In the genomic region with DNA sequence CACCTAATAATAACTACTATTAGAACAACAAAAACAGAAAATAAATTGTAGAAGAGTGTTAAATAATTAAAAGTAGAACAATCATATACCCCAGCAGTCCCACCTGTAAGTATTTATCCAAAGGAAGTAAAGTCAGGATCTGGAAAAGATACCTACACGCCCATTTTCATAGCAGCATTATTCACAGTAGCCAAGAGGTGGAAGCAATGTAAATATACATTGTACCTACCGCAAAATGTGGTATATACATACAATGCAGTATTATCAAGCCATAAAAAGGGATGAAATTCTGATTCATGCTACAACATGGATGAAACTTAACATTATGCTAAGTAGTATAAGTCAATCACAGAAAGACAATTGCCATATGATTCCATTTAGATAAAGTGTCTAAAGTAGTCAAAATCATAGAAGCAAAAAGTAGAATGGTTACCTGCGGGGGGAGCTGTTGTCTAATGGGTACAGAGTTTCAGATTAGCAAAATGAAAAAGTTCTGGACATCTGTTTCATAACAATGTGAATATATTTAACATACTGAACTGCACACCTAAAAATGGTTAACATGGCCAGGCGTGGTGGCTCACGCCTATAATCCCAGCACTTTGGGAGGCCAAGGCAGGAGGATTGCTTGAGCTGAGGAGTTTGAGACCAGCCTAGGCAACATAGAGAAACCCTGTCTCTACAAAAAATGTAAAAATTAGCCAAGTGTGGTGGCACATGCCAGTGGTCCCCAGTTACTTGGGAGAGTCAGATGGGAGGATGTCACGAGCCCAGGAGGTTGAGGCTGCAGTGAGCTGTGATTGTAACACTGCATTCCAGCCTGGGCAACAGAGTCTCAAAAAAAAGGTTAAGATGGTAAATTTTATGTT, we compare ENCODE assay signal across 8 cellular contexts. TPM values are rescaled to one million over a fixed set of nuclear protein-coding genes. Genes with fewer than 3 reads are reported as not detected.
DNase-seq lines count a peak whose midpoint lies in the region; ATAC-seq, FAIRE-seq and TF ChIP-seq lines count a peak whose summit lies in the region.
"Had no signal": no experiment of that assay in that cellular context is flagged by ENCODE, and none has a peak within 500 bp of the region (broad histone marks: within the 10 kb centered on the region; RNA-seq: fewer than 3 reads in every experiment).

No MANE protein-coding gene starts in this region.

- in situ Hi-C loops in K562 (cut with MboI) = no loop called here

- WGBS in K562 (ENCODE audit: insufficient coverage, low coverage, missing lambda C conversion rate) = 7% methylated on average over 6 of the region's 6 CpGs

- H3K9me1 ChIP-seq in K562 (ENCODE audit: control insufficient read depth, insufficient read depth, low read length) = no peaks in the 10 kb centered on the region

- FAIRE-seq in GM12891 (lab: Jason Lieb, UNC) (peak; percentile 87), K562 (lab: Jason Lieb, UNC) (peak; percentile 37)

- H3K4me1 ChIP-seq in K562 (replicated peaks in 1 of 2; ENCODE audit: control insufficient read depth in 2 of 2, insufficient read depth in 2 of 2, low read length in 2 of 2) = peaks cover 1% of the 10 kb centered on the region in 2 experiments; a peak in 4 of 5 replicates

- peak; percentile 93 to 95 for TF ChIP-seq RAD21 in K562 (CRISPR knock-in tag; conservative IDR thresholded peaks at IDR 0.05 in 1 of 2, IDR thresholded peaks at IDR 0.05 in 1 of 2)

- no peaks in the 10 kb centered on the region for H3K27me3 ChIP-seq in K562 (ENCODE audit: control insufficient read depth in 2 of 2, insufficient read depth in 2 of 2, low read length in 2 of 2)

- POLR2A ChIA-PET in K562 (lab: Yijun Ruan, JAX) = interaction anchor here (0.6 to 0.9 kb wide), 3 partner anchors 13 to 300 kb away, joined by 3 read pairs; partner anchors contain the start of gene H2AZ2

- no peak overlapping the region for H3K9ac ChIP-seq in K562 (ENCODE audit: insufficient read depth in 1 of 2, low read depth in 2 of 2, low read length in 2 of 2)

- H2AFZ ChIP-seq in K562 (ENCODE audit: low read depth, low read length) = 0 out of 2 replicates have a peak overlapping the region, but pooled peaks have one; percentile 29

- TF ChIP-seq POLR2A in GM12891 (IDR thresholded peaks at IDR 0.05; ENCODE audit: low read depth, low read length) (no peak), K562 (conservative IDR thresholded peaks at IDR 0.05) (no peak)

- no peaks in the 10 kb centered on the region for H3K9me3 ChIP-seq in K562 (replicated peaks; ENCODE audit: control insufficient read depth, insufficient read depth, low read depth, low read length)

- H3K27ac ChIP-seq in K562 (ENCODE audit: extremely low read depth, low read depth, low read length) = no peak overlapping the region

- H4K20me1 ChIP-seq in K562 (replicated peaks; ENCODE audit: control insufficient read depth, insufficient read depth, low read length) = no peaks in the 10 kb centered on the region

- no peaks in the 10 kb centered on the region for H3K79me2 ChIP-seq in K562 (ENCODE audit: control insufficient read depth, insufficient read depth, low read length)

- DNase-seq in GM12891 (ENCODE audit: insufficient read length, low spot score) (no peak), NCI-H1105 (lab: John Stamatoyannopoulos, UW) (peak; percentile 26), T follicular helper cell (ENCODE audit: low read depth) (peak; percentile 47), K562 (ENCODE audit: extremely low read depth in 1 of 4, low spot score in 3 of 4) (peak in 1 of 4 experiments; percentile 71), kidney tubule cell (ENCODE audit: low spot score) (peak; percentile 66)
- DNase-seq in stimulated activated naive CD4-positive, alpha-beta T cell (lab: John Stamatoyannopoulos, UW) = peak; percentile 8 to 62 (median 31)

- peak; percentile 44 to 82 (median 59); a peak in 5 of 6 replicates for TF ChIP-seq CTCF in K562 (IDR thresholded peaks at IDR 0.05 in 2 of 3, conservative IDR thresholded peaks at IDR 0.05 in 1 of 3; ENCODE audit: insufficient read depth in 2 of 3, low read depth in 1 of 3, low read length in 3 of 3)

- TF ChIP-seq EP300 in K562 (IDR thresholded peaks at IDR 0.05; ENCODE audit: low read length) = no peak

- H3K36me3 ChIP-seq in K562 (ENCODE audit: control insufficient read depth, insufficient read depth, low read length) = no peaks in the 10 kb centered on the region

- no peak overlapping the region for H3K4me2 ChIP-seq in K562 (ENCODE audit: insufficient read depth, low read length)

- intact Hi-C loops in K562 (cut with micrococcal nuclease) = loop anchor here (1.0 to 5.0 kb wide), 6 partner anchors 49 to 548 kb away; no protein-coding TSS in a partner anchor

- CTCF ChIA-PET in K562 (lab: Yijun Ruan, JAX; ENCODE audit: low intra/inter-chr PET ratio) = interaction anchor here (0.8 to 2.4 kb wide), 4 partner anchors 260 to 548 kb away, joined by 3 to 17 read pairs (median 8); partner anchors contain the start of gene H2AZ2

- no TSS peak for BruUV-seq in K562 (replicated peaks; lab: Mats Ljungman, UMichigan)

- H3K4me3 ChIP-seq in K562 = no peak overlapping the region

- ATAC-seq in K562 (peak; percentile 83), GM19035 (IDR thresholded peaks at IDR 0.05; ENCODE audit: unreplicated experiment) (no peak)

RNA-seq across cellular contexts. Expression of gene TMED4, which starts 6.0 kb away (rescaled TPM):
- 32.4 TPM for polyA plus RNA-seq in GM12891 (2012; ENCODE audit: low read depth, missing spikeins)
- total RNA-seq in K562 (2011; cell fraction: chromatin; rRNA removed; ENCODE audit: low replicate concordance) = 87.6 and 130 TPM in 2 replicates
- total RNA-seq in K562 (2011; cell fraction: nucleolus; rRNA removed) = 122 and 140 TPM in 2 replicates
- 150 and 206 TPM in 2 replicates for total RNA-seq in K562 (2011; cell fraction: nucleoplasm; rRNA removed)
- total RNA-seq in K562 (2014; rRNA removed) (40.0 and 53.8 TPM in 2 replicates), K562 (2014; rRNA removed; fragmentation: Illumina TruSeq; extraction: Trizol) (40.6 and 42.1 TPM in 2 replicates), K562 (2015; rRNA removed; fragmentation: Illumina TruSeq; extraction: Trizol) (43.8 and 44.3 TPM in 2 replicates), K562 (2021) (44.5 and 44.6 TPM in 2 replicates)
- polyA plus RNA-seq in K562 (2011; rRNA removed) (64.0 and 75.5 TPM in 2 replicates), K562 (2014; fragmentation: Illumina TruSeq; extraction: Trizol) (40.5 and 44.2 TPM in 2 replicates), K562 (2014; fragmentation: Nextera tagmentation; extraction: Ambion mirVana) (10 to 100 TPM; 20.3 to 23.1 TPM), K562 (2014; rRNA removed) (55.3 and 56.4 TPM in 2 replicates)
- polyA plus RNA-seq in K562 (2011; cell fraction: cytosol; rRNA removed) = 83.9 and 104 TPM in 2 replicates
- 84.1 and 90.2 TPM in 2 replicates for polyA plus RNA-seq in K562 (2011; cell fraction: nucleus; rRNA removed)
- 39.4 and 67.4 TPM in 2 replicates for polyA plus RNA-seq in K562 (2012)
- 49.9 and 50.1 TPM in 2 replicates for polyA minus RNA-seq in K562 (2011; rRNA and poly(A)+ RNA removed)
- polyA minus RNA-seq in K562 (2011; cell fraction: cytosol; rRNA and poly(A)+ RNA removed) = 32.8 and 44.1 TPM in 2 replicates
- polyA minus RNA-seq in K562 (2011; cell fraction: nucleus; rRNA and poly(A)+ RNA removed) = 32.0 and 44.2 TPM in 2 replicates

RNA-seq across cellular contexts. Expression of gene DDX56, which starts 14.4 kb away (rescaled TPM):
- polyA plus RNA-seq in GM12891 (2012; ENCODE audit: low read depth, missing spikeins) = 67.7 TPM
- 104 and 320 TPM in 2 replicates for total RNA-seq in K562 (2011; cell fraction: chromatin; rRNA removed; ENCODE audit: low replicate concordance)
- total RNA-seq in K562 (2011; cell fraction: nucleolus; rRNA removed) = 229 and 246 TPM in 2 replicates
- total RNA-seq in K562 (2011; cell fraction: nucleoplasm; rRNA removed) = 121 and 141 TPM in 2 replicates
- total RNA-seq in K562 (2014; rRNA removed) (102 and 133 TPM in 2 replicates), K562 (2014; rRNA removed; fragmentation: Illumina TruSeq; extraction: Trizol) (91.2 and 103 TPM in 2 replicates), K562 (2015; rRNA removed; fragmentation: Illumina TruSeq; extraction: Trizol) (89.1 and 90.8 TPM in 2 replicates), K562 (2021) (145 and 155 TPM in 2 replicates)
- polyA plus RNA-seq in K562 (2011; rRNA removed) (110 and 120 TPM in 2 replicates), K562 (2014; fragmentation: Illumina TruSeq; extraction: Trizol) (114 and 133 TPM in 2 replicates), K562 (2014; fragmentation: Nextera tagmentation; extraction: Ambion mirVana) (10 to 100 TPM; 33.0 to 45.2 TPM), K562 (2014; rRNA removed) (96.7 and 109 TPM in 2 replicates)
- 100 and 136 TPM in 2 replicates for polyA plus RNA-seq in K562 (2011; cell fraction: cytosol; rRNA removed)
- polyA plus RNA-seq in K562 (2011; cell fraction: nucleus; rRNA removed) = 265 and 309 TPM in 2 replicates
- 122 and 135 TPM in 2 replicates for polyA plus RNA-seq in K562 (2012)
- polyA minus RNA-seq in K562 (2011; rRNA and poly(A)+ RNA removed) = 74.9 and 101 TPM in 2 replicates
- 38.9 and 72.1 TPM in 2 replicates for polyA minus RNA-seq in K562 (2011; cell fraction: cytosol; rRNA and poly(A)+ RNA removed)
- 84.7 and 97.7 TPM in 2 replicates for polyA minus RNA-seq in K562 (2011; cell fraction: nucleus; rRNA and poly(A)+ RNA removed)

RNA-seq across cellular contexts. Expression of gene OGDH, which starts 18.4 kb away (rescaled TPM):
- polyA plus RNA-seq in GM12891 (2012; ENCODE audit: low read depth, missing spikeins) = 42.5 TPM
- 67.1 and 99.5 TPM in 2 replicates for total RNA-seq in K562 (2011; cell fraction: chromatin; rRNA removed; ENCODE audit: low replicate concordance)
- total RNA-seq in K562 (2011; cell fraction: nucleolus; rRNA removed) = 61.5 and 70.1 TPM in 2 replicates
- total RNA-seq in K562 (2011; cell fraction: nucleoplasm; rRNA removed) = 49.3 and 64.3 TPM in 2 replicates
- total RNA-seq in K562 (2014; rRNA removed) (38.6 and 50.0 TPM in 2 replicates), K562 (2014; rRNA removed; fragmentation: Illumina TruSeq; extraction: Trizol) (20.5 and 21.8 TPM in 2 replicates), K562 (2015; rRNA removed; fragmentation: Illumina TruSeq; extraction: Trizol) (19.4 and 20.2 TPM in 2 replicates), K562 (2021) (80.3 and 86.6 TPM in 2 replicates)
- polyA plus RNA-seq in K562 (2011; rRNA removed) (23.5 and 44.6 TPM in 2 replicates), K562 (2014; fragmentation: Illumina TruSeq; extraction: Trizol) (58.8 and 59.1 TPM in 2 replicates), K562 (2014; fragmentation: Nextera tagmentation; extraction: Ambion mirVana) (1 to 10 TPM; 3.1 to 6.3 TPM), K562 (2014; rRNA removed) (31.4 and 31.6 TPM in 2 replicates)
- 44.3 and 54.2 TPM in 2 replicates for polyA plus RNA-seq in K562 (2011; cell fraction: cytosol; rRNA removed)
- 59.0 and 70.4 TPM in 2 replicates for polyA plus RNA-seq in K562 (2011; cell fraction: nucleus; rRNA removed)
- 55.7 and 67.9 TPM in 2 replicates for polyA plus RNA-seq in K562 (2012)
- 66.0 and 68.6 TPM in 2 replicates for polyA minus RNA-seq in K562 (2011; rRNA and poly(A)+ RNA removed)
- 52.4 and 53.8 TPM in 2 replicates for polyA minus RNA-seq in K562 (2011; cell fraction: cytosol; rRNA and poly(A)+ RNA removed)
- polyA minus RNA-seq in K562 (2011; cell fraction: nucleus; rRNA and poly(A)+ RNA removed) = 25.8 and 36.1 TPM in 2 replicates

RNA-seq across cellular contexts. Expression of gene NPC1L1, which starts 46.9 kb away (rescaled TPM):
- 0.04 TPM for polyA plus RNA-seq in GM12891 (2012; ENCODE audit: low read depth, missing spikeins)
- total RNA-seq in K562 (2011; cell fraction: chromatin; rRNA removed; ENCODE audit: low replicate concordance) = 0.26 and 0.81 TPM in 2 replicates
- total RNA-seq in K562 (2011; cell fraction: nucleolus; rRNA removed) = 0.33 and 0.39 TPM in 2 replicates
- 0.15 and 0.37 TPM in 2 replicates for total RNA-seq in K562 (2011; cell fraction: nucleoplasm; rRNA removed)
- total RNA-seq in K562 (2014; rRNA removed) (0.18 TPM in 1 of 2 replicates, not detected in the other), K562 (2014; rRNA removed; fragmentation: Illumina TruSeq; extraction: Trizol) (not detected in 2 replicates), K562 (2015; rRNA removed; fragmentation: Illumina TruSeq; extraction: Trizol) (not detected in 2 replicates), K562 (2021) (0.02 and 0.07 TPM in 2 replicates)
- polyA plus RNA-seq in K562 (2011; rRNA removed) (0.08 and 0.14 TPM in 2 replicates), K562 (2014; fragmentation: Illumina TruSeq; extraction: Trizol) (0.01 and 0.06 TPM in 2 replicates), K562 (2014; fragmentation: Nextera tagmentation; extraction: Ambion mirVana) (not detected), K562 (2014; rRNA removed) (0.07 TPM in 1 of 2 replicates, not detected in the other)
- polyA plus RNA-seq in K562 (2011; cell fraction: cytosol; rRNA removed) = 0.10 and 0.18 TPM in 2 replicates
- polyA plus RNA-seq in K562 (2011; cell fraction: nucleus; rRNA removed) = 0.74 and 1.1 TPM in 2 replicates
- 0.08 and 0.11 TPM in 2 replicates for polyA plus RNA-seq in K562 (2012)
- 0.06 and 0.11 TPM in 2 replicates for polyA minus RNA-seq in K562 (2011; rRNA and poly(A)+ RNA removed)
- not detected in 2 replicates for polyA minus RNA-seq in K562 (2011; cell fraction: cytosol; rRNA and poly(A)+ RNA removed)
- polyA minus RNA-seq in K562 (2011; cell fraction: nucleus; rRNA and poly(A)+ RNA removed) = 0.13 and 0.44 TPM in 2 replicates
- total RNA-seq: urinary bladder had no signal
